1 cellular context compared by ENCODE assay signal in genomic region chr19:45455707-45456499, GRCh38.
TF ChIP-seq lines count a peak whose summit lies in the region.

No MANE protein-coding gene starts in this region.

TF ChIP-seq in SK-N-SH, 30 proteins besides CTCF, POLR2A, EP300 and RAD21 (continued from another document):
- TF ChIP-seq REST (IDR thresholded peaks at IDR 0.05; ENCODE audit: low read depth, low read length), result peak; percentile 83
- no peak for TF ChIP-seq FOXJ3 (CRISPR knock-in tag; IDR thresholded peaks at IDR 0.05)
- no peak; the same call in 1 of the 2 replicates for TF ChIP-seq MXI1 (IDR thresholded peaks at IDR 0.05; ENCODE audit: low read depth, low read length)
- no peak for TF ChIP-seq NRF1 (IDR thresholded peaks at IDR 0.05; ENCODE audit: low read depth, low read length)
- peak; percentile 100 for TF ChIP-seq TEAD4 (IDR thresholded peaks at IDR 0.05; ENCODE audit: borderline replicate concordance, insufficient read depth)
- TF ChIP-seq, protein P1, sequence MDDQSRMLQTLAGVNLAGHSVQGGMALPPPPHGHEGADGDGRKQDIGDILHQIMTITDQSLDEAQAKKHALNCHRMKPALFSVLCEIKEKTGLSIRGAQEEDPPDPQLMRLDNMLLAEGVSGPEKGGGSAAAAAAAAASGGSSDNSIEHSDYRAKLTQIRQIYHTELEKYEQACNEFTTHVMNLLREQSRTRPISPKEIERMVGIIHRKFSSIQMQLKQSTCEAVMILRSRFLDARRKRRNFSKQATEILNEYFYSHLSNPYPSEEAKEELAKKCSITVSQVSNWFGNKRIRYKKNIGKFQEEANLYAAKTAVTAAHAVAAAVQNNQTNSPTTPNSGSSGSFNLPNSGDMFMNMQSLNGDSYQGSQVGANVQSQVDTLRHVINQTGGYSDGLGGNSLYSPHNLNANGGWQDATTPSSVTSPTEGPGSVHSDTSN (IDR thresholded peaks at IDR 0.05), result peak; percentile 89
- peak; percentile 98 for TF ChIP-seq SIN3A (IDR thresholded peaks at IDR 0.05; ENCODE audit: borderline replicate concordance, low read depth, low read length)
- TF ChIP-seq, protein P2, sequence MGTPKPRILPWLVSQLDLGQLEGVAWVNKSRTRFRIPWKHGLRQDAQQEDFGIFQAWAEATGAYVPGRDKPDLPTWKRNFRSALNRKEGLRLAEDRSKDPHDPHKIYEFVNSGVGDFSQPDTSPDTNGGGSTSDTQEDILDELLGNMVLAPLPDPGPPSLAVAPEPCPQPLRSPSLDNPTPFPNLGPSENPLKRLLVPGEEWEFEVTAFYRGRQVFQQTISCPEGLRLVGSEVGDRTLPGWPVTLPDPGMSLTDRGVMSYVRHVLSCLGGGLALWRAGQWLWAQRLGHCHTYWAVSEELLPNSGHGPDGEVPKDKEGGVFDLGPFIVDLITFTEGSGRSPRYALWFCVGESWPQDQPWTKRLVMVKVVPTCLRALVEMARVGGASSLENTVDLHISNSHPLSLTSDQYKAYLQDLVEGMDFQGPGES (IDR thresholded peaks at IDR 0.05; ENCODE audit: low read depth, low read length), result no peak
TF ChIP-seq in SK-N-SH: peak in this region for 18.
